Comparison of ENCODE assay signal across 27 cellular contexts in genomic region chr16:65125322-65125721, GRCh38. TPM values are rescaled to one million over a fixed set of nuclear protein-coding genes. Genes with fewer than 3 reads are reported as not detected.
DNase-seq lines count a peak whose midpoint lies in the region; ATAC-seq and TF ChIP-seq lines count a peak whose summit lies in the region.
"Had no signal": no experiment of that assay in that cellular context is flagged by ENCODE, and none has a peak within 500 bp of the region (broad histone marks: within the 10 kb centered on the region; RNA-seq: fewer than 3 reads in every experiment).

No MANE protein-coding gene starts in this region.

- 0 out of 2 replicates have a peak, but pooled peaks cover 4% of the 10 kb centered on the region for H4K20me1 ChIP-seq in PC-3 (ENCODE audit: low read length)
- H4K20me1 ChIP-seq in fibroblast of lung (ENCODE audit: control insufficient read depth, extremely low read depth, insufficient read depth, low read length) = no peaks in the 10 kb centered on the region
- H4K20me1 ChIP-seq in osteoblast (ENCODE audit: insufficient read depth, low read length) = peaks cover 8% of the 10 kb centered on the region

- peak overlapping the region; percentile 93 for H3K4me2 ChIP-seq in PC-3 (ENCODE audit: low read length)
- peak overlapping the region; percentile 41 for H3K4me2 ChIP-seq in fibroblast of lung (ENCODE audit: extremely low read depth, insufficient read depth, low read length)
- H3K4me2 ChIP-seq in osteoblast (ENCODE audit: insufficient read depth, low read length) = peak overlapping the region; percentile 97
- H3K4me2 ChIP-seq in mesendoderm (ENCODE audit: low read length) = no peak overlapping the region

- no peak overlapping the region for H3K18ac ChIP-seq in mesendoderm (ENCODE audit: low read length)

- POLR2A ChIA-PET in A673 (lab: Charles Lee; ENCODE audit: low non-redundant PET) = interaction anchor here (1.1 kb wide), 1 partner anchor 172 kb away, joined by 4 read pairs; no protein-coding TSS in a partner anchor
- POLR2A ChIA-PET in PC-3 (lab: Charles Lee; ENCODE audit: unreplicated experiment) = no interaction called here

- no peak overlapping the region for H2BK5ac ChIP-seq in mesendoderm (ENCODE audit: low read length)

- H3K9me3 ChIP-seq in A673 (ENCODE audit: low read depth, low read length, poor library complexity, severe bottlenecking) (no peaks in the 10 kb centered on the region), PC-3 (ENCODE audit: low read length) (no peaks in the 10 kb centered on the region), fibroblast of lung (ENCODE audit: control insufficient read depth, insufficient read depth, low read depth, low read length) (no peaks in the 10 kb centered on the region), osteoblast (ENCODE audit: low read depth, low read length) (no peaks in the 10 kb centered on the region)
- H3K9me3 ChIP-seq: HAP-1, heart right ventricle, prostate gland, stomach, vagina had no signal

- DNase-seq in A673 (ENCODE audit: low spot score) = no peak
- DNase-seq in PC-3 = no peak
- peak in 1 of 2 donors; percentile 57 for DNase-seq in fibroblast of lung (ENCODE audit: low read depth in 2 of 2)
- DNase-seq in osteoblast (ENCODE audit: insufficient read length, low spot score, missing footprints) = peak; percentile 78
- no peak for DNase-seq in NCI-H526 (lab: John Stamatoyannopoulos, UW)
- DNase-seq in mesendoderm = no peak
- DNase-seq: ACHN; activated CD4-positive, alpha-beta T cell treated with anti-CD3 and anti-CD28 coated beads, Interleukin-2, amount 10 ng/mL, durations not matched to agents 7 days and 5 days; activated naive CD8-positive, alpha-beta T cell treated with anti-CD3 and anti-CD28 coated beads, Interleukin-2, amount 50 U/mL, for 24 hours; DMS 273 treated with DMSO at 0.1 percent for 48 hours; effector CD4-positive, alpha-beta T cell; GF-D8; heart right ventricle; KG1; NCI-H2081 treated with DMSO at 0.1 percent for 48 hours; NCI-H510A treated with DMSO at 0.1 percent for 48 hours; small intestine; stimulated activated CD4-positive, alpha-beta T cell treated with anti-CD3 and anti-CD28 coated beads, Interleukin-4, amount 100 ng/mL, for 24 hours; stomach had no signal

- H2AFZ ChIP-seq in PC-3 (ENCODE audit: low read length) (no peak overlapping the region), fibroblast of lung (ENCODE audit: low read length) (no peak overlapping the region), osteoblast (ENCODE audit: low read length) (peak overlapping the region; percentile 47)

- H3K36me3 ChIP-seq in A673 (ENCODE audit: insufficient read depth, low read length, poor library complexity, severe bottlenecking) (no peaks in the 10 kb centered on the region), PC-3 (ENCODE audit: low read depth, low read length) (no peaks in the 10 kb centered on the region), fibroblast of lung (ENCODE audit: control insufficient read depth, insufficient read depth, low read length) (no peaks in the 10 kb centered on the region), osteoblast (ENCODE audit: insufficient read depth, low read length) (no peaks in the 10 kb centered on the region), mesendoderm (ENCODE audit: control insufficient read depth, insufficient read depth, low read length) (no peaks in the 10 kb centered on the region)
- H3K36me3 ChIP-seq: HAP-1, heart right ventricle, prostate gland, stomach, vagina had no signal

- peaks cover 5% of the 10 kb centered on the region for H3K4me1 ChIP-seq in A673 (ENCODE audit: insufficient read depth, low read length, poor library complexity, severe bottlenecking)
- peaks cover 13% of the 10 kb centered on the region; the same call in 1 of the 2 replicates for H3K4me1 ChIP-seq in PC-3 (ENCODE audit: insufficient read depth, low read length)
- H3K4me1 ChIP-seq in fibroblast of lung (ENCODE audit: control insufficient read depth, extremely low read depth, insufficient read depth, low read length) = no peaks in the 10 kb centered on the region
- H3K4me1 ChIP-seq in osteoblast (ENCODE audit: insufficient read depth, low read length) = peaks cover 24% of the 10 kb centered on the region
- H3K4me1 ChIP-seq in mesendoderm (ENCODE audit: control insufficient read depth, low read depth, low read length) = no peaks in the 10 kb centered on the region
- H3K4me1 ChIP-seq: HAP-1 had no signal

- no peak overlapping the region for H3K23ac ChIP-seq in mesendoderm (ENCODE audit: low read length)

- no peaks in the 10 kb centered on the region for H3K27me3 ChIP-seq in A673 (replicated peaks; ENCODE audit: insufficient read depth, low read depth, low read length, poor library complexity)
- H3K27me3 ChIP-seq in PC-3 (ENCODE audit: low read length) = no peaks in the 10 kb centered on the region
- no peaks in the 10 kb centered on the region for H3K27me3 ChIP-seq in fibroblast of lung (ENCODE audit: control insufficient read depth, insufficient read depth, low read length)
- no peaks in the 10 kb centered on the region for H3K27me3 ChIP-seq in osteoblast (ENCODE audit: insufficient read depth, low read length)
- peaks cover 8% of the 10 kb centered on the region for H3K27me3 ChIP-seq in mesendoderm (ENCODE audit: insufficient read depth, low read length, poor library complexity)
- H3K27me3 ChIP-seq: vagina had no signal

- H3K4ac ChIP-seq in mesendoderm (ENCODE audit: low read depth, low read length) = no peak overlapping the region

- TF ChIP-seq CTCF in A673 (conservative IDR thresholded peaks at IDR 0.05; ENCODE audit: low read depth, low read length) = no peak
- no peak for TF ChIP-seq CTCF in PC-3 (conservative IDR thresholded peaks at IDR 0.05; ENCODE audit: low read depth, low read length)
- TF ChIP-seq CTCF in fibroblast of lung (conservative IDR thresholded peaks at IDR 0.05 in 1 of 2, IDR thresholded peaks at IDR 0.05 in 1 of 2; ENCODE audit: low read depth in 1 of 2, low read length in 2 of 2) = no peak
- TF ChIP-seq CTCF in osteoblast (IDR thresholded peaks at IDR 0.05; ENCODE audit: extremely low read depth, low read depth, low read length) = no peak

- H3K56ac ChIP-seq in mesendoderm (ENCODE audit: low read length) = no peak overlapping the region

- H2BK120ac ChIP-seq in mesendoderm (ENCODE audit: low read depth, low read length) = no peak overlapping the region

- no CpG with 5 or more reads among the region's 2 CpGs for WGBS in mesendoderm (ENCODE audit: extremely low coverage, insufficient coverage, low lambda C conversion rate)

- intact Hi-C loops in A673 (cut with micrococcal nuclease; ENCODE audit: unreplicated experiment) (loop anchor here (10.0 kb wide), 2 partner anchors 249 to 539 kb away; no protein-coding TSS in a partner anchor), PC-3 (cut with micrococcal nuclease) (loop anchor here (2.0 to 10.0 kb wide), 2 partner anchors 249 to 879 kb away; no protein-coding TSS in a partner anchor)

- CTCF ChIA-PET in A673 (lab: Charles Lee) (no interaction called here), PC-3 (lab: Charles Lee) (no interaction called here)

- H2BK15ac ChIP-seq in mesendoderm (replicated peaks; ENCODE audit: low read depth) = no peak overlapping the region

- no peaks in the 10 kb centered on the region for H3K79me1 ChIP-seq in mesendoderm (ENCODE audit: low read length)

- H3K4me3 ChIP-seq in A673 (ENCODE audit: low read depth, low read length, poor library complexity, severe bottlenecking) (peak overlapping the region; percentile 79), PC-3 (ENCODE audit: low read length) (peak overlapping the region; percentile 90; the same call in 1 of the 2 replicates), fibroblast of lung (replicated peaks in 1 of 4; ENCODE audit: control extremely low read depth in 1 of 4, insufficient read depth in 1 of 4, low read depth in 3 of 4, low read length in 4 of 4) (peak overlapping the region in 1 of 4 experiments; percentile 92), osteoblast (ENCODE audit: insufficient read depth, low read length) (peak overlapping the region; percentile 95), mesendoderm (ENCODE audit: low read length) (no peak overlapping the region)
- H3K4me3 ChIP-seq: GM12878, HAP-1, heart right ventricle, prostate gland, stomach, vagina had no signal

- no peak overlapping the region for H4K8ac ChIP-seq in mesendoderm (ENCODE audit: low read depth, low read length)

- H3K9ac ChIP-seq in PC-3 (ENCODE audit: low read length) = no peak overlapping the region
- no peak overlapping the region for H3K9ac ChIP-seq in fibroblast of lung (ENCODE audit: insufficient read depth, low read length)
- no peak overlapping the region for H3K9ac ChIP-seq in mesendoderm (ENCODE audit: low read length)

- H3F3A ChIP-seq in PC-3 (ENCODE audit: low read length, unreplicated experiment) = peaks cover 4% of the 10 kb centered on the region

- peak overlapping the region; percentile 87 for H3K27ac ChIP-seq in A673 (ENCODE audit: low read depth, low read length, poor library complexity, severe bottlenecking)
- no peak overlapping the region for H3K27ac ChIP-seq in PC-3 (ENCODE audit: low read length)
- no peak overlapping the region for H3K27ac ChIP-seq in fibroblast of lung (ENCODE audit: insufficient read depth, low read length)
- peak overlapping the region; percentile 87 for H3K27ac ChIP-seq in osteoblast (ENCODE audit: low read depth, low read length)
- no peak overlapping the region for H3K27ac ChIP-seq in mesendoderm (ENCODE audit: low read depth, low read length)
- H3K27ac ChIP-seq: heart right ventricle, prostate gland, vagina had no signal

- H3K79me2 ChIP-seq in PC-3 (ENCODE audit: low read length) = peaks cover 46% of the 10 kb centered on the region
- peaks cover 15% of the 10 kb centered on the region for H3K79me2 ChIP-seq in fibroblast of lung (ENCODE audit: control insufficient read depth, insufficient read depth, low read length)
- H3K79me2 ChIP-seq in osteoblast (ENCODE audit: insufficient read depth, low read length) = peaks cover 40% of the 10 kb centered on the region
- no peaks in the 10 kb centered on the region for H3K79me2 ChIP-seq in mesendoderm (ENCODE audit: control insufficient read depth, insufficient read depth, low read length)

- H2AK5ac ChIP-seq in mesendoderm (ENCODE audit: low read length) = no peak overlapping the region

- H3K9me2 ChIP-seq in PC-3 (replicated peaks; ENCODE audit: low read length) = no peaks in the 10 kb centered on the region

- ATAC-seq in PC-3 (no peak), HG02759 (IDR thresholded peaks at IDR 0.05; ENCODE audit: unreplicated experiment) (no peak), HG03439 (IDR thresholded peaks at IDR 0.05; ENCODE audit: unreplicated experiment) (no peak)
- ATAC-seq: activated naive CD8-positive, alpha-beta T cell treated with anti-CD3 and anti-CD28 coated beads, Interleukin-2, amount 50 U/mL, for 24 hours; GM12878; heart right ventricle had no signal

- BruUV-seq in A673 (replicated peaks; lab: Mats Ljungman, UMichigan) (no TSS peak), PC-3 (replicated peaks; lab: Mats Ljungman, UMichigan) (no TSS peak)

- H4K5ac ChIP-seq in mesendoderm (ENCODE audit: low read length) = no peak overlapping the region

RNA-seq across cellular contexts. Expression of gene CDH11, which starts 3.5 kb away (rescaled TPM):
- total RNA-seq in A673 (2021) = 297 and 319 TPM in 2 replicates
- 111 and 172 TPM in 2 replicates for total RNA-seq in PC-3 (2014; rRNA removed)
- total RNA-seq in fibroblast of lung = 220 and 302 TPM in 2 replicates
- polyA plus RNA-seq in fibroblast of lung = 290 and 335 TPM in 2 replicates
- 236 and 265 TPM in 2 replicates for polyA plus RNA-seq in fibroblast of lung (2012)
- 308 and 372 TPM in 2 replicates for polyA minus RNA-seq in fibroblast of lung (ENCODE audit: low replicate concordance)
- 1,097 and 1,116 TPM in 2 replicates for total RNA-seq in osteoblast
- 9.2 TPM for polyA plus RNA-seq in mesendoderm (2013, experiment 1 of 2)
- 9.1 TPM for polyA plus RNA-seq in mesendoderm (2013, experiment 2 of 2)
- total RNA-seq: activated CD4-positive, alpha-beta T cell treated with anti-CD3 and anti-CD28 coated beads, Interleukin-2, amount 10 ng/mL, durations not matched to agents 7 days and 5 days; activated T-helper 2 cell treated with anti-CD3 and anti-CD28 coated beads, Interferon-gamma antibody, Interleukin-2, Interleukin-4, amounts not matched to agents 10 μg/mL and 5 μg/mL and 100 μg/mL, durations not matched to agents 14 hours and 24 hours and 36 hours had no signal
- polyA plus RNA-seq: CD14-positive monocyte had no signal

Comparison
In these comparisons a context has a peak if more than half of its experiments do, and no peak if none do; other contexts are left out.
1. H3K27ac ChIP-seq: peak in A673 (single experiment) and osteoblast (single experiment); none in PC-3 (single experiment), fibroblast of lung (single experiment) and mesendoderm (single experiment).